ENCODE assay signal across 9 cellular contexts in the genomic region with DNA sequence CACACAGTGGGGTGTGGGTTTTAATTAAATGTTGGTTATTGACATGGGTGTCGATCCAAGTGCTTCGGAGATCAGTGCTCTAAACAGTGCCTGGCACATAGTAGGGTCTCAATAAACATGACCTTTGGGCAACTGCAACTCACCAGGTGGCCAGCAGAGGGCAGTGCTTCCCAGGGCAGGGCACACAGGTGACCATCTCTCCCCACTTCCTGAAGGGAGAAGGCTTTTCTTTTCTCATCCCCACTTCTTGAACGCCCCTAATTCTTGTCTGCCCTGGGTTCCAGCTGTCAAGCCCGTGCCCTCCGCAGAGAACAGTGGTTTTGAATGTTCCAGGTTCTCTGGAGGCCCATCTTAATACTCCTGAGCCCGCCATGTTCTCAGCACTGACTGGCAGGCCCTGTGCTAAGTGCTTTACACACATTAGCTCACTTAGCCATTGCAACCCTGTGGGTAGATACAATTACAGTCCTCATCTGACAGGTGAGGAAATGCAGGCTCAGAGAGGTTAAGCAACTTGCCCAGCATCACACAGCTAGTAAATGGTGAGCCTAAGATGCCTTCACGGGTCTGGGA. TPM values are rescaled to one million over a fixed set of nuclear protein-coding genes. Genes with fewer than 3 reads are reported as not detected.
DNase-seq lines count a peak whose midpoint lies in the region; ATAC-seq and TF ChIP-seq lines count a peak whose summit lies in the region.
"Had no signal": no experiment of that assay in that cellular context is flagged by ENCODE, and none has a peak within 500 bp of the region (broad histone marks: within the 10 kb centered on the region; RNA-seq: fewer than 3 reads in every experiment).

No MANE protein-coding gene starts in this region.

- H3K4me3 Mint-ChIP-seq in CD4-positive, CD25-positive, alpha-beta regulatory T cell = no peak overlapping the region

- 69 to 73% methylated on average over 7 of the region's 7 CpGs for WGBS in lower leg skin, 2 donors

- no peaks in the 10 kb centered on the region for H3K36me3 ChIP-seq in CD4-positive, CD25-positive, alpha-beta regulatory T cell (ENCODE audit: control insufficient read depth, insufficient read depth, low read length)
- no peaks in the 10 kb centered on the region for H3K36me3 ChIP-seq in WERI-Rb-1
- H3K36me3 ChIP-seq in breast epithelium = no peaks in the 10 kb centered on the region

- ATAC-seq in CD4-positive, CD25-positive, alpha-beta regulatory T cell (ENCODE audit: low read depth in 2 of 2) = peak; percentile 49 to 52
- no peak for ATAC-seq in GM19023 (IDR thresholded peaks at IDR 0.05; ENCODE audit: unreplicated experiment)

- DNase-seq in CD4-positive, CD25-positive, alpha-beta regulatory T cell = peak; percentile 64 to 68 (median 66)
- DNase-seq in HL-60 (ENCODE audit: low read depth in 1 of 2, low spot score in 1 of 2) (peak; percentile 45 to 62), WERI-Rb-1 (peak; percentile 65), breast epithelium (ENCODE audit: low spot score in 2 of 2) (peak in 1 of 2 donors; percentile 68), lower leg skin (ENCODE audit: low spot score in 2 of 2) (peak; percentile 49 to 94), ureter (ENCODE audit: low spot score) (no peak)
- DNase-seq in stimulated activated CD8-positive, alpha-beta memory T cell treated with anti-CD3 and anti-CD28 coated beads, Interleukin-7, amount 100 ng/mL, for 24 hours (ENCODE audit: low read depth) = peak; percentile 68

- TF ChIP-seq CTCF in HL-60 (IDR thresholded peaks at IDR 0.05; ENCODE audit: insufficient read depth, low read length) (peak; percentile 100), WERI-Rb-1 (IDR thresholded peaks at IDR 0.05; ENCODE audit: low read depth, low read length) (peak; percentile 94), breast epithelium (IDR thresholded peaks at IDR 0.05) (peak; percentile 93 to 99 (median 94)), lower leg skin (IDR thresholded peaks at IDR 0.05) (peak in 1 of 3 donors; percentile 75)

- H3K36me3 Mint-ChIP-seq in CD4-positive, CD25-positive, alpha-beta regulatory T cell = no peaks in the 10 kb centered on the region

- TF ChIP-seq POLR2A in breast epithelium (IDR thresholded peaks at IDR 0.05) (no peak), lower leg skin (IDR thresholded peaks at IDR 0.05) (no peak)

- no peaks in the 10 kb centered on the region for H3K27me3 ChIP-seq in CD4-positive, CD25-positive, alpha-beta regulatory T cell (ENCODE audit: control insufficient read depth, insufficient read depth, low read length)
- no peaks in the 10 kb centered on the region for H3K27me3 ChIP-seq in HL-60 (ENCODE audit: insufficient read depth, poor library complexity, severe bottlenecking)
- H3K27me3 ChIP-seq in WERI-Rb-1 (ENCODE audit: insufficient read depth, low read depth, severe bottlenecking) = peaks cover 4% of the 10 kb centered on the region
- no peaks in the 10 kb centered on the region for H3K27me3 ChIP-seq in breast epithelium

- no peaks in the 10 kb centered on the region for H3K9me3 Mint-ChIP-seq in CD4-positive, CD25-positive, alpha-beta regulatory T cell

- H3K4me3 ChIP-seq in CD4-positive, CD25-positive, alpha-beta regulatory T cell (ENCODE audit: low read depth, low read length) = no peak overlapping the region
- no peak overlapping the region for H3K4me3 ChIP-seq in HL-60 (replicated peaks; ENCODE audit: insufficient read depth, low read length)
- H3K4me3 ChIP-seq in WERI-Rb-1 (ENCODE audit: low read depth, low read length) = no peak overlapping the region
- no peak overlapping the region for H3K4me3 ChIP-seq in breast epithelium
- no peak overlapping the region for H3K4me3 ChIP-seq in lower leg skin (ENCODE audit: low read depth, poor library complexity, severe bottlenecking)
- H3K4me3 ChIP-seq: skin epidermis had no signal

- H3K27me3 Mint-ChIP-seq in CD4-positive, CD25-positive, alpha-beta regulatory T cell = peaks cover 6% of the 10 kb centered on the region

- intact Hi-C loops in breast epithelium (cut with DNase I; ENCODE audit: low total_unique reads) = loop anchor here (5.0 kb wide), 1 partner anchor 40 kb away; no protein-coding TSS in a partner anchor
- intact Hi-C loops in lower leg skin (cut with DNase I; ENCODE audit: low total_unique reads) = loop anchor here (5.0 kb wide), 1 partner anchor 95 kb away; no protein-coding TSS in a partner anchor

- H3K27ac ChIP-seq in CD4-positive, CD25-positive, alpha-beta regulatory T cell (ENCODE audit: insufficient read depth, low read length, poor library complexity, severe bottlenecking) = no peak overlapping the region
- H3K27ac ChIP-seq in HL-60 (replicated peaks) (no peak overlapping the region), WERI-Rb-1 (no peak overlapping the region), breast epithelium (no peak overlapping the region)

- H3K27ac Mint-ChIP-seq in CD4-positive, CD25-positive, alpha-beta regulatory T cell = no peak overlapping the region

- peaks cover 0 to 45% (median 8%) of the 10 kb centered on the region in 4 donors for H3K4me1 Mint-ChIP-seq in CD4-positive, CD25-positive, alpha-beta regulatory T cell

- peaks cover 16% of the 10 kb centered on the region for H3K4me1 ChIP-seq in CD4-positive, CD25-positive, alpha-beta regulatory T cell (ENCODE audit: control insufficient read depth, insufficient read depth, low read length, poor library complexity, severe bottlenecking)
- peaks cover 0 to 17% of the 10 kb centered on the region in 2 donors for H3K4me1 ChIP-seq in breast epithelium

- H3K9me3 ChIP-seq in CD4-positive, CD25-positive, alpha-beta regulatory T cell (ENCODE audit: control insufficient read depth in 2 of 2, low read length in 2 of 2) = no peaks in the 10 kb centered on the region
- H3K9me3 ChIP-seq in WERI-Rb-1 (ENCODE audit: severe bottlenecking) = no peaks in the 10 kb centered on the region
- H3K9me3 ChIP-seq in breast epithelium = no peaks in the 10 kb centered on the region

RNA-seq across cellular contexts. Expression of a gene that starts 16.3 kb away (rescaled TPM):
- total RNA-seq in CD4-positive, CD25-positive, alpha-beta regulatory T cell = 0.79 TPM
- polyA plus RNA-seq in CD4-positive, CD25-positive, alpha-beta regulatory T cell = under 1 TPM in 2 of 4 donors, not detected in 2; 0.10 to 0.14 TPM
- total RNA-seq in breast epithelium (10 to 100 TPM; 40.6 to 87.8 (median 60.3) TPM), lower leg skin (10 to 100 TPM; 13.4 to 27.8 (median 18.9) TPM), ureter (83.4 TPM)

RNA-seq across cellular contexts. Expression of a gene that starts 17.0 kb away (rescaled TPM):
- total RNA-seq in CD4-positive, CD25-positive, alpha-beta regulatory T cell = not detected
- under 1 TPM in 1 of 4 donors, not detected in 3; 0.45 TPM for polyA plus RNA-seq in CD4-positive, CD25-positive, alpha-beta regulatory T cell
- total RNA-seq in breast epithelium = 1 to 10 TPM in 2 of 3 donors, under 1 TPM in 1; 0.98 to 1.4 (median 1.0) TPM
- 10 to 100 TPM in 3 of 4 donors, 1 to 10 TPM in 1; 6.4 to 30.5 (median 17.8) TPM for total RNA-seq in lower leg skin
- 0.89 TPM for total RNA-seq in ureter

RNA-seq across cellular contexts. Expression of a gene that starts 30.7 kb away (rescaled TPM):
- 4.9 TPM for total RNA-seq in CD4-positive, CD25-positive, alpha-beta regulatory T cell
- polyA plus RNA-seq in CD4-positive, CD25-positive, alpha-beta regulatory T cell = 10 to 100 TPM in 1 of 4 donors, 1 to 10 TPM in 3; 7.3 to 12.7 (median 8.7) TPM
- total RNA-seq in breast epithelium (10 to 100 TPM; 27.5 to 51.5 (median 30.6) TPM), lower leg skin (10 to 100 TPM; 28.2 to 51.7 (median 48.6) TPM), ureter (41.3 TPM)

RNA-seq across cellular contexts. Expression of a gene that starts 36.5 kb away (rescaled TPM):
- total RNA-seq in CD4-positive, CD25-positive, alpha-beta regulatory T cell = 34.5 TPM
- 10 to 100 TPM; 31.5 to 40.2 (median 32.8) TPM for polyA plus RNA-seq in CD4-positive, CD25-positive, alpha-beta regulatory T cell
- 10 to 100 TPM; 11.4 to 25.0 (median 18.7) TPM for total RNA-seq in breast epithelium
- 10 to 100 TPM in 1 of 4 donors, 1 to 10 TPM in 3; 6.8 to 13.0 (median 7.9) TPM for total RNA-seq in lower leg skin
- total RNA-seq in ureter = 35.5 TPM
